Comparison of ENCODE assay signal across 8 cellular contexts in genomic region chr19:19488875-19489690, GRCh38. TPM values are rescaled to one million over a fixed set of nuclear protein-coding genes. Genes with fewer than 3 reads are reported as not detected.
DNase-seq lines count a peak whose midpoint lies in the region; ATAC-seq, FAIRE-seq and TF ChIP-seq lines count a peak whose summit lies in the region.

No MANE protein-coding gene starts in this region.

- no peak overlapping the region for H3K4me3 ChIP-seq in NB4 (ENCODE audit: low read depth, low read length)
- no peak overlapping the region for H3K4me3 ChIP-seq in bronchial epithelial cell (ENCODE audit: low read depth, low read length)

- FAIRE-seq in bronchial epithelial cell (lab: Jason Lieb, UNC), result peak; percentile 66

- H3K4me1 Mint-ChIP-seq in WTC11, result peaks cover 52% of the 10 kb centered on the region

- H3K9me3 Mint-ChIP-seq in WTC11, result no peaks in the 10 kb centered on the region

- no peaks in the 10 kb centered on the region for H3K27me3 ChIP-seq in bronchial epithelial cell (ENCODE audit: control insufficient read depth, insufficient read depth, low read length)

- no peaks in the 10 kb centered on the region for H3K27me3 Mint-ChIP-seq in WTC11 (ENCODE audit: low read depth)

- peak; percentile 45 for ATAC-seq in WTC11

- TF ChIP-seq CTCF in NB4 (IDR thresholded peaks at IDR 0.05; ENCODE audit: low read depth, low read length) (no peak), WTC11 (IDR thresholded peaks at IDR 0.05) (no peak), bronchial epithelial cell (IDR thresholded peaks at IDR 0.05; ENCODE audit: insufficient read depth, low read length, severe bottlenecking) (no peak)

- TF ChIP-seq POLR2A in NB4 (IDR thresholded peaks at IDR 0.05; ENCODE audit: extremely low read depth, insufficient read length), result no peak

- H3K36me3 Mint-ChIP-seq in WTC11, result peaks cover 18% of the 10 kb centered on the region; the same call in 1 of the 2 replicates

- peaks cover 24% of the 10 kb centered on the region for H3K36me3 ChIP-seq in bronchial epithelial cell (ENCODE audit: control insufficient read depth, insufficient read depth, low read length)

- peak overlapping the region; percentile 99 for H3K27ac Mint-ChIP-seq in WTC11

- DNase-seq in Daoy (ENCODE audit: low read depth) (peak; percentile 78), GOT3 (lab: John Stamatoyannopoulos, UW) (peak; percentile 47), NB4 (ENCODE audit: low read depth) (peak; percentile 92), WTC11 (ENCODE audit: low spot score) (peak; percentile 90), bronchial epithelial cell (ENCODE audit: low read depth) (peak; percentile 86), inferior parietal cortex (ENCODE audit: extremely low spot score) (peak; percentile 72), NCI-H1092 treated with DMSO at 0.1 percent for 48 hours (lab: John Stamatoyannopoulos, UW) (no peak)
- DNase-seq in stimulated activated CD4-positive, alpha-beta T cell treated with anti-CD3 and anti-CD28 coated beads, Interleukin-12 subunit alpha, Interleukin-12 subunit beta, amount 100 ng/mL, for 24 hours (ENCODE audit: low read depth in 2 of 2), result peak; percentile 65 to 67

- CTCF ChIA-PET in WTC11 (lab: Charles Lee), result interaction anchor here (0.6 to 5.2 kb wide), 10 partner anchors 13 to 259 kb away, joined by 3 to 84 read pairs (median 12); partner anchors contain the start of gene GATAD2A

- POLR2A ChIA-PET in WTC11 (lab: Charles Lee), result interaction anchor here (1.7 to 2.2 kb wide), 2 partner anchors 14 to 84 kb away, joined by 5 to 8 read pairs; partner anchors contain the start of gene GATAD2A

- H3K4me3 Mint-ChIP-seq in WTC11, result peak overlapping the region; percentile 9; the same call in 1 of the 2 replicates

TF ChIP-seq in WTC11, 78 proteins besides CTCF, POLR2A, EP300 and RAD21:
- TF ChIP-seq, protein P1, sequence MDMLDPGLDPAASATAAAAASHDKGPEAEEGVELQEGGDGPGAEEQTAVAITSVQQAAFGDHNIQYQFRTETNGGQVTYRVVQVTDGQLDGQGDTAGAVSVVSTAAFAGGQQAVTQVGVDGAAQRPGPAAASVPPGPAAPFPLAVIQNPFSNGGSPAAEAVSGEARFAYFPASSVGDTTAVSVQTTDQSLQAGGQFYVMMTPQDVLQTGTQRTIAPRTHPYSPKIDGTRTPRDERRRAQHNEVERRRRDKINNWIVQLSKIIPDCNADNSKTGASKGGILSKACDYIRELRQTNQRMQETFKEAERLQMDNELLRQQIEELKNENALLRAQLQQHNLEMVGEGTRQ (CRISPR knock-in tag; IDR thresholded peaks at IDR 0.05), result peak; percentile 96
- no peak for TF ChIP-seq ZBTB21 (CRISPR knock-in tag; IDR thresholded peaks at IDR 0.05; ENCODE audit: borderline replicate concordance)
- TF ChIP-seq USF1 (CRISPR knock-in tag; IDR thresholded peaks at IDR 0.05), result peak; percentile 96
- no peak; the same call in 1 of the 2 replicates for TF ChIP-seq ETV6 (CRISPR knock-in tag; IDR thresholded peaks at IDR 0.05)
- TF ChIP-seq E2F1 (CRISPR knock-in tag; IDR thresholded peaks at IDR 0.05), result no peak
- TF ChIP-seq SMAD3 (CRISPR knock-in tag; IDR thresholded peaks at IDR 0.05; ENCODE audit: borderline replicate concordance), result no peak
- TF ChIP-seq, protein P2, sequence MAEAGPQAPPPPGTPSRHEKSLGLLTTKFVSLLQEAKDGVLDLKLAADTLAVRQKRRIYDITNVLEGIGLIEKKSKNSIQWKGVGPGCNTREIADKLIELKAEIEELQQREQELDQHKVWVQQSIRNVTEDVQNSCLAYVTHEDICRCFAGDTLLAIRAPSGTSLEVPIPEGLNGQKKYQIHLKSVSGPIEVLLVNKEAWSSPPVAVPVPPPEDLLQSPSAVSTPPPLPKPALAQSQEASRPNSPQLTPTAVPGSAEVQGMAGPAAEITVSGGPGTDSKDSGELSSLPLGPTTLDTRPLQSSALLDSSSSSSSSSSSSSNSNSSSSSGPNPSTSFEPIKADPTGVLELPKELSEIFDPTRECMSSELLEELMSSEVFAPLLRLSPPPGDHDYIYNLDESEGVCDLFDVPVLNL (CRISPR knock-in tag; IDR thresholded peaks at IDR 0.05; ENCODE audit: borderline replicate concordance, low read depth), result no peak
- peak; percentile 39; the same call in 1 of the 2 replicates for TF ChIP-seq ZNF423 (CRISPR knock-in tag; IDR thresholded peaks at IDR 0.05)
- TF ChIP-seq NR3C1 (CRISPR knock-in tag; conservative IDR thresholded peaks at IDR 0.05; ENCODE audit: low read depth), result no peak
- TF ChIP-seq, protein P3, sequence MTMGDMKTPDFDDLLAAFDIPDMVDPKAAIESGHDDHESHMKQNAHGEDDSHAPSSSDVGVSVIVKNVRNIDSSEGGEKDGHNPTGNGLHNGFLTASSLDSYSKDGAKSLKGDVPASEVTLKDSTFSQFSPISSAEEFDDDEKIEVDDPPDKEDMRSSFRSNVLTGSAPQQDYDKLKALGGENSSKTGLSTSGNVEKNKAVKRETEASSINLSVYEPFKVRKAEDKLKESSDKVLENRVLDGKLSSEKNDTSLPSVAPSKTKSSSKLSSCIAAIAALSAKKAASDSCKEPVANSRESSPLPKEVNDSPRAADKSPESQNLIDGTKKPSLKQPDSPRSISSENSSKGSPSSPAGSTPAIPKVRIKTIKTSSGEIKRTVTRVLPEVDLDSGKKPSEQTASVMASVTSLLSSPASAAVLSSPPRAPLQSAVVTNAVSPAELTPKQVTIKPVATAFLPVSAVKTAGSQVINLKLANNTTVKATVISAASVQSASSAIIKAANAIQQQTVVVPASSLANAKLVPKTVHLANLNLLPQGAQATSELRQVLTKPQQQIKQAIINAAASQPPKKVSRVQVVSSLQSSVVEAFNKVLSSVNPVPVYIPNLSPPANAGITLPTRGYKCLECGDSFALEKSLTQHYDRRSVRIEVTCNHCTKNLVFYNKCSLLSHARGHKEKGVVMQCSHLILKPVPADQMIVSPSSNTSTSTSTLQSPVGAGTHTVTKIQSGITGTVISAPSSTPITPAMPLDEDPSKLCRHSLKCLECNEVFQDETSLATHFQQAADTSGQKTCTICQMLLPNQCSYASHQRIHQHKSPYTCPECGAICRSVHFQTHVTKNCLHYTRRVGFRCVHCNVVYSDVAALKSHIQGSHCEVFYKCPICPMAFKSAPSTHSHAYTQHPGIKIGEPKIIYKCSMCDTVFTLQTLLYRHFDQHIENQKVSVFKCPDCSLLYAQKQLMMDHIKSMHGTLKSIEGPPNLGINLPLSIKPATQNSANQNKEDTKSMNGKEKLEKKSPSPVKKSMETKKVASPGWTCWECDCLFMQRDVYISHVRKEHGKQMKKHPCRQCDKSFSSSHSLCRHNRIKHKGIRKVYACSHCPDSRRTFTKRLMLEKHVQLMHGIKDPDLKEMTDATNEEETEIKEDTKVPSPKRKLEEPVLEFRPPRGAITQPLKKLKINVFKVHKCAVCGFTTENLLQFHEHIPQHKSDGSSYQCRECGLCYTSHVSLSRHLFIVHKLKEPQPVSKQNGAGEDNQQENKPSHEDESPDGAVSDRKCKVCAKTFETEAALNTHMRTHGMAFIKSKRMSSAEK (CRISPR knock-in tag; IDR thresholded peaks at IDR 0.05; ENCODE audit: borderline replicate concordance), result 0 out of 2 replicates have a peak, but pooled peaks have one; percentile 40
- TF ChIP-seq ZNF281 (CRISPR knock-in tag; IDR thresholded peaks at IDR 0.05), result no peak
- TF ChIP-seq TEAD4 (CRISPR knock-in tag; IDR thresholded peaks at IDR 0.05), result no peak

RNA-seq across cellular contexts. Expression of gene TSSK6, which starts 26.3 kb away (rescaled TPM):
- total RNA-seq in Daoy (2014; rRNA removed; shearing (Covaris generic)), result 1.8 and 3.1 TPM in 2 replicates
- total RNA-seq in WTC11 (2021) (4.7 to 7.8 TPM (median 7.7 TPM) in 3 replicates), bronchial epithelial cell (3.2 and 4.9 TPM in 2 replicates)

RNA-seq across cellular contexts. Expression of gene NDUFA13, which starts 26.9 kb away (rescaled TPM):
- total RNA-seq in Daoy (2014; rRNA removed; shearing (Covaris generic)), result 96.6 and 152 TPM in 2 replicates
- total RNA-seq in WTC11 (2021) (519 to 568 TPM (median 552 TPM) in 3 replicates), bronchial epithelial cell (182 and 374 TPM in 2 replicates)

RNA-seq across cellular contexts. Expression of gene YJEFN3, which starts 39.6 kb away (rescaled TPM):
- total RNA-seq in Daoy (2014; rRNA removed; shearing (Covaris generic)), result 1.4 and 2.7 TPM in 2 replicates
- total RNA-seq in WTC11 (2021) (10.2 to 11.9 TPM (median 11.1 TPM) in 3 replicates), bronchial epithelial cell (0.38 and 0.79 TPM in 2 replicates)

RNA-seq across cellular contexts. Expression of gene CILP2, which starts 49.0 kb away (rescaled TPM):
- total RNA-seq in Daoy (2014; rRNA removed; shearing (Covaris generic)), result 0.40 and 1.0 TPM in 2 replicates
- total RNA-seq in WTC11 (2021) (7.9 to 10.6 TPM (median 10.1 TPM) in 3 replicates), bronchial epithelial cell (under 0.01 and 0.13 TPM in 2 replicates)
